ENCODE assay signal across 8 cellular contexts in genomic region chr16:70523621-70524405, GRCh38. TPM values are rescaled to one million over a fixed set of nuclear protein-coding genes. Genes with fewer than 3 reads are reported as not detected.
A peak's percentile ranks its signal among the peaks of the same experiment; 100 is the strongest.
DNase-seq lines count a peak whose midpoint lies in the region; ATAC-seq, FAIRE-seq and TF ChIP-seq lines count a peak whose summit lies in the region.

TSS of gene SF3B3 (plus strand) at chr16:70523816. CDS start at chr16:70526657, 2,841 bp downstream.

- peaks cover 78% of the 10 kb centered on the region for H3K79me2 ChIP-seq in OCI-LY3 (ENCODE audit: low read length)

- TF ChIP-seq CTCF in BJ (IDR thresholded peaks at IDR 0.05; ENCODE audit: insufficient read depth, low read depth, low read length) = no peak
- TF ChIP-seq CTCF in OCI-LY3 (IDR thresholded peaks at IDR 0.05; ENCODE audit: low read depth, low read length) = no peak
- TF ChIP-seq CTCF in esophagus muscularis mucosa (IDR thresholded peaks at IDR 0.05) = no peak

- H3K9me3 ChIP-seq in OCI-LY3 (ENCODE audit: insufficient read depth, low read length) = no peaks in the 10 kb centered on the region
- no peaks in the 10 kb centered on the region for H3K9me3 ChIP-seq in esophagus muscularis mucosa
- H3K9me3 ChIP-seq in muscle layer of duodenum (ENCODE audit: control insufficient read depth in 1 of 2, low read length in 2 of 2) = no peaks in the 10 kb centered on the region

- peaks cover 70% of the 10 kb centered on the region for H3K36me3 Mint-ChIP-seq in activated T-cell treated with anti-CD3 and anti-CD28 coated beads, Interleukin-2, amount 50 U/mL, for 24 hours (ENCODE audit: low read depth)
- peaks cover 45% of the 10 kb centered on the region for H3K36me3 Mint-ChIP-seq in stimulated activated memory B cell treated with anti-CD40 and anti-IgM and Interleukin-4, amounts not matched to agents 10 μg/mL and 1 μg/mL and 100 μg/mL, for 72 hours

- H4K20me1 ChIP-seq in OCI-LY3 (ENCODE audit: insufficient read depth, low read length) = peaks cover 39% of the 10 kb centered on the region

- DNase-seq in BJ (ENCODE audit: low read depth) = no peak
- peak; percentile 61 for DNase-seq in HTR-8/SVneo (ENCODE audit: insufficient read length, low spot score)
- DNase-seq in activated T-cell treated with anti-CD3 and anti-CD28 coated beads, Interleukin-2, amount 50 U/mL, for 24 hours = peak; percentile 87
- peak; percentile 94 for DNase-seq in esophagus muscularis mucosa (ENCODE audit: extremely low spot score)

- H2AFZ ChIP-seq in OCI-LY3 (ENCODE audit: low read depth, low read length) = peak within 1 kb of the TSS; percentile 67

- FAIRE-seq in HTR-8/SVneo (lab: Jason Lieb, UNC) = no peak

- H3K4me1 ChIP-seq in OCI-LY3 (ENCODE audit: low read length) = peaks cover 44% of the 10 kb centered on the region
- peaks cover 37 to 65% (median 56%) of the 10 kb centered on the region in 4 donors for H3K4me1 ChIP-seq in esophagus muscularis mucosa
- peaks cover 10 to 40% of the 10 kb centered on the region in 2 donors for H3K4me1 ChIP-seq in muscle layer of duodenum (ENCODE audit: control insufficient read depth in 1 of 2, insufficient read depth in 2 of 2, low read length in 2 of 2)

- peak within 1 kb of the TSS; percentile 98 for H3K9ac ChIP-seq in OCI-LY3 (ENCODE audit: low read length)

- no peaks in the 10 kb centered on the region for H3K27me3 Mint-ChIP-seq in activated T-cell treated with anti-CD3 and anti-CD28 coated beads, Interleukin-2, amount 50 U/mL, for 24 hours
- no peaks in the 10 kb centered on the region for H3K27me3 Mint-ChIP-seq in stimulated activated memory B cell treated with anti-CD40 and anti-IgM and Interleukin-4, amounts not matched to agents 10 μg/mL and 1 μg/mL and 100 μg/mL, for 72 hours

- H3K27me3 ChIP-seq in BJ (ENCODE audit: control insufficient read depth, insufficient read depth, low read length) = no peaks in the 10 kb centered on the region
- H3K27me3 ChIP-seq in OCI-LY3 (ENCODE audit: low read depth, low read length) = no peaks in the 10 kb centered on the region
- H3K27me3 ChIP-seq in esophagus muscularis mucosa = no peaks in the 10 kb centered on the region
- no peaks in the 10 kb centered on the region for H3K27me3 ChIP-seq in muscle layer of duodenum (ENCODE audit: low read depth, low read length)

- CTCF ChIA-PET in BJ (lab: Yijun Ruan, JAX) = interaction anchor here (0.9 to 1.5 kb wide), 5 partner anchors 10 to 193 kb away, joined by 3 to 8 read pairs (median 4); no protein-coding TSS in a partner anchor

- intact Hi-C loops in esophagus muscularis mucosa (cut with DNase I) = no loop called here

- H3K27ac ChIP-seq in OCI-LY3 (ENCODE audit: low read length) (peak within 1 kb of the TSS; percentile 81), esophagus muscularis mucosa (replicated peaks in 1 of 4) (peak within 1 kb of the TSS; percentile 83 to 89 (median 87)), muscle layer of duodenum (ENCODE audit: low read length) (peak within 1 kb of the TSS; percentile 99)

- H3K4me3 Mint-ChIP-seq in activated T-cell treated with anti-CD3 and anti-CD28 coated beads, Interleukin-2, amount 50 U/mL, for 24 hours = peak within 1 kb of the TSS; percentile 96
- peak within 1 kb of the TSS; percentile 97 for H3K4me3 Mint-ChIP-seq in stimulated activated memory B cell treated with anti-CD40 and anti-IgM and Interleukin-4, amounts not matched to agents 10 μg/mL and 1 μg/mL and 100 μg/mL, for 72 hours

- TF ChIP-seq EP300 in esophagus muscularis mucosa (IDR thresholded peaks at IDR 0.05) = no peak

- H3K27ac Mint-ChIP-seq in activated T-cell treated with anti-CD3 and anti-CD28 coated beads, Interleukin-2, amount 50 U/mL, for 24 hours = peak within 1 kb of the TSS; percentile 100
- H3K27ac Mint-ChIP-seq in stimulated activated memory B cell treated with anti-CD40 and anti-IgM and Interleukin-4, amounts not matched to agents 10 μg/mL and 1 μg/mL and 100 μg/mL, for 72 hours = peak within 1 kb of the TSS; percentile 100

- TF ChIP-seq POLR2A in esophagus muscularis mucosa (IDR thresholded peaks at IDR 0.05; ENCODE audit: low read depth) = peak; percentile 18

- WGBS in esophagus muscularis mucosa = under 1% methylated on average over 33 of the region's 35 CpGs

- POLR2A ChIA-PET in BJ (lab: Charles Lee) = interaction anchor here (0.7 kb wide), 2 partner anchors 238 to 958 kb away, joined by 5 to 6 read pairs; no protein-coding TSS in a partner anchor

- peaks cover 57% of the 10 kb centered on the region for H3K4me1 Mint-ChIP-seq in activated T-cell treated with anti-CD3 and anti-CD28 coated beads, Interleukin-2, amount 50 U/mL, for 24 hours (ENCODE audit: low read depth)
- H3K4me1 Mint-ChIP-seq in stimulated activated memory B cell treated with anti-CD40 and anti-IgM and Interleukin-4, amounts not matched to agents 10 μg/mL and 1 μg/mL and 100 μg/mL, for 72 hours = peaks cover 55% of the 10 kb centered on the region

- peak; percentile 40 for ATAC-seq in GM19351 (IDR thresholded peaks at IDR 0.05; ENCODE audit: unreplicated experiment)
- peak; percentile 85 for ATAC-seq in stimulated activated memory B cell treated with anti-CD40 and anti-IgM and Interleukin-4, amounts not matched to agents 10 μg/mL and 1 μg/mL and 100 μg/mL, for 72 hours

- H3K4me3 ChIP-seq in BJ (ENCODE audit: low read depth, low read length) (peak within 1 kb of the TSS; percentile 74), OCI-LY3 (ENCODE audit: low read length) (peak within 1 kb of the TSS; percentile 97), esophagus muscularis mucosa (peak within 1 kb of the TSS; percentile 76 to 89 (median 86)), muscle layer of duodenum (ENCODE audit: low read depth in 1 of 2, low read length in 2 of 2) (peak within 1 kb of the TSS; percentile 99 to 100)

- H3K9me3 Mint-ChIP-seq in activated T-cell treated with anti-CD3 and anti-CD28 coated beads, Interleukin-2, amount 50 U/mL, for 24 hours = no peaks in the 10 kb centered on the region
- H3K9me3 Mint-ChIP-seq in stimulated activated memory B cell treated with anti-CD40 and anti-IgM and Interleukin-4, amounts not matched to agents 10 μg/mL and 1 μg/mL and 100 μg/mL, for 72 hours = no peaks in the 10 kb centered on the region

- H3K36me3 ChIP-seq in BJ (ENCODE audit: control insufficient read depth, insufficient read depth, low read length) (no peaks in the 10 kb centered on the region; the same call in 1 of the 2 replicates), OCI-LY3 (replicated peaks; ENCODE audit: low read depth, low read length) (peaks cover 26% of the 10 kb centered on the region), esophagus muscularis mucosa (peaks cover 14 to 32% (median 25%) of the 10 kb centered on the region in 4 donors), muscle layer of duodenum (ENCODE audit: control insufficient read depth in 1 of 2, insufficient read depth in 2 of 2, low read length in 2 of 2) (peaks cover 17 to 19% of the 10 kb centered on the region in 2 donors)

- peak within 1 kb of the TSS; percentile 88 for H3K4me2 ChIP-seq in OCI-LY3 (ENCODE audit: low read length)

RNA-seq across cellular contexts. Expression of gene SF3B3, which starts in this region (rescaled TPM):
- polyA plus RNA-seq in BJ (2011; rRNA removed) = 89.5 and 96.2 TPM in 2 replicates
- 132 and 145 TPM in 2 replicates for polyA minus RNA-seq in BJ (2011; rRNA and poly(A)+ RNA removed)
- total RNA-seq in esophagus muscularis mucosa = 10 to 100 TPM; 51.1 to 90.6 (median 66.2) TPM
